In the genomic region with DNA sequence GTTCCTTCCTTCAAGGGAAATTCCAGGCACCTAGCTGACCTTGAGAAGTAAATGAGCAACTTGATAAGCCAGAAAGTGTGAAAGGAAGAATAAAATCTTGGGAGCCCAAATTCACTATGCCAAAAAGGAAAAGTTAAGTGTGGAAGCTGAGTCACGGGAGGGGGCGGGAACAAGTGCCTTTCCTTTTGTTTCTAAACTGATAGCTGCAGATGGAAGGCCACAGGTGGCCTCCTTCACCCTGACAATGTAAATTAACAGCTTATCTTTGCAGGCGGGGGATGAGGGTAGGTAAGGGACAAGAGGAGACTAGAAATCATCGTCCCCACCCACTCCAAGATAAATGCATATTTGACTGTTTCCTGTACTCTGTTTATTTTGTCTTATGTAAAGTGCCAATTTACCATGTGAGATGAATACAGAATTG, we compare ENCODE assay signal across 1 cellular context.
TF ChIP-seq lines count a peak whose summit lies in the region.

No MANE protein-coding gene starts in this region.

TF ChIP-seq in K562, 482 proteins besides CTCF, POLR2A, EP300 and RAD21 (continued from another document):
- TF ChIP-seq, protein P1, sequence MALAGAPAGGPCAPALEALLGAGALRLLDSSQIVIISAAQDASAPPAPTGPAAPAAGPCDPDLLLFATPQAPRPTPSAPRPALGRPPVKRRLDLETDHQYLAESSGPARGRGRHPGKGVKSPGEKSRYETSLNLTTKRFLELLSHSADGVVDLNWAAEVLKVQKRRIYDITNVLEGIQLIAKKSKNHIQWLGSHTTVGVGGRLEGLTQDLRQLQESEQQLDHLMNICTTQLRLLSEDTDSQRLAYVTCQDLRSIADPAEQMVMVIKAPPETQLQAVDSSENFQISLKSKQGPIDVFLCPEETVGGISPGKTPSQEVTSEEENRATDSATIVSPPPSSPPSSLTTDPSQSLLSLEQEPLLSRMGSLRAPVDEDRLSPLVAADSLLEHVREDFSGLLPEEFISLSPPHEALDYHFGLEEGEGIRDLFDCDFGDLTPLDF (CRISPR knock-in tag; IDR thresholded peaks at IDR 0.05), result no peak
- TF ChIP-seq, protein P2, sequence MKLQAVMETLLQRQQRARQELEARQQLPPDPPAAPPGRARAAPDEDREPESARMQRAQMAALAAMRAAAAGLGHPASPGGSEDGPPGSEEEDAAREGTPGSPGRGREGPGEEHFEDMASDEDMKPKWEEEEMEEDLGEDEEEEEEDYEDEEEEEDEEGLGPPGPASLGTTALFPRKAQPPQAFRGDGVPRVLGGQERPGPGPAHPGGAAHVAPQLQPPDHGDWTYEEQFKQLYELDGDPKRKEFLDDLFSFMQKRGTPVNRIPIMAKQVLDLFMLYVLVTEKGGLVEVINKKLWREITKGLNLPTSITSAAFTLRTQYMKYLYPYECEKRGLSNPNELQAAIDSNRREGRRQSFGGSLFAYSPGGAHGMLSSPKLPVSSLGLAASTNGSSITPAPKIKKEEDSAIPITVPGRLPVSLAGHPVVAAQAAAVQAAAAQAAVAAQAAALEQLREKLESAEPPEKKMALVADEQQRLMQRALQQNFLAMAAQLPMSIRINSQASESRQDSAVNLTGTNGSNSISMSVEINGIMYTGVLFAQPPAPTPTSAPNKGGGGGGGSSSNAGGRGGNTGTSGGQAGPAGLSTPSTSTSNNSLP (IDR thresholded peaks at IDR 0.05; ENCODE audit: borderline replicate concordance, low read depth, low read length), result peak; percentile 66; the same call in 1 of the 2 replicates
- TF ChIP-seq ZEB2 (IDR thresholded peaks at IDR 0.05), result peak; percentile 97
